In the genomic region with DNA sequence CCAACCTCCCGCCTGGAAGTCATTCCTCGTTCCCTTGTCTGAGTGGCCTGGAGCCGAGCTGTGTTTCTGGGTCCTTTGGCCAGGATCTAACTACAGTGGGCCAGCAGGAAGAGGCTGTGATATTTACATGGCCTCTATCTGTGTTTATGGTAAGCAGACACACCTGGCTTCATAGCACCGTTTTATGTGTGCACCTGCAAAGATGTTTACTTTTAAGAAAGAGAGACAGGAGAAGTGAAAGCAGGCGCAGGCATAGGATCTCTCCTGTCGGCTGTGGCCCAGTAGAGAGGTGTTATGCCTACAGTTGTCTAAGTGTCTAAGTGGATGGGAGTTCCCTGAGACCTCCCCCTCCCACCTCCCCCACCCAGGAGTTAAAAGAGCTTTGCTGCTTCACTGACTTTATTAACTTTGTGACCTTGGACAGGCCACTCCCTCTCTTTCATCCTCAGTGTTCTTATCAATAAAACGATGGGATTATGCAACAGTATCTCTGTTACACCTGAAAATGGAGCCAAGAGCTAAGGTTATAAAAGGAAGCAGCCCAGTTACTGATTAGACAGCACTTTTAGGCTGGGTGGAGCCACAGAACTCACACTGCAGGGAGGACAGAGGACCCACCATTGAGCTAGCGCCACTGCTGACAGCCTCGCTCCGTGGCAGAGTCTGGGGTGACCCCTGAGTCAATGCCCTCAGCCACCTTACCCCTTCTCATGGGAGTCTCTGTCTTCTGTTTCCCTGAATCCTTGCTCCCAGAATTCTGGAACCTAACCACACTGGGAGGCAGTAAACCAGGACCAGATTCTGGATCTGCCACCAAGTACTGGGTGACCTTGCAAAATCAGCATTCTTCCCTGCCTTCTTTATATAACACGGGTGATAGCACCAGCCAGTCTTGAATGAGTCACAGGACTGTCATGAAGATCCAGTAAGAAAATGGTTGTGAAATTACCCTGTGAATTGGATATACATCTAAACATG, we compare ENCODE assay signal across 9 cellular contexts. TPM values are rescaled to one million over a fixed set of nuclear protein-coding genes. Genes with fewer than 3 reads are reported as not detected.
DNase-seq lines count a peak whose midpoint lies in the region; TF ChIP-seq lines count a peak whose summit lies in the region.
"Had no signal": no experiment of that assay in that cellular context is flagged by ENCODE, and none has a peak within 500 bp of the region (broad histone marks: within the 10 kb centered on the region; RNA-seq: fewer than 3 reads in every experiment).

No MANE protein-coding gene starts in this region.

- POLR2A ChIA-PET in activated CD4-positive, alpha-beta T cell treated with anti-CD3 and anti-CD28 coated beads, Interleukin-2, amount 10 ng/mL, durations not matched to agents 7 days and 5 days (lab: Charles Lee), result no interaction called here
- POLR2A ChIA-PET in activated CD4-positive, alpha-beta memory T cell treated with anti-CD3 and anti-CD28 coated beads for 36 hours (lab: Charles Lee), result no interaction called here

- no peak overlapping the region for H3K4me3 ChIP-seq in WERI-Rb-1 (ENCODE audit: low read depth, low read length)
- H3K4me3 ChIP-seq in liver (ENCODE audit: low read depth in 1 of 3, low read length in 3 of 3), result peak overlapping the region in 2 of 3 donors; percentile 3 to 15

- DNase-seq in activated CD4-positive, alpha-beta T cell treated with anti-CD3 and anti-CD28 coated beads, Interleukin-2, amount 10 ng/mL, durations not matched to agents 7 days and 5 days, result no peak
- no peak for DNase-seq in activated CD4-positive, alpha-beta T cell treated with anti-CD3 and anti-CD28 coated beads, Interleukin-2, amount 50 U/mL, for 48 hours
- peak; percentile 95 for DNase-seq in NAMALWA (ENCODE audit: low spot score)
- DNase-seq in WERI-Rb-1, result peak; percentile 62
- DNase-seq in NCI-H524 (lab: John Stamatoyannopoulos, UW), result no peak
- no peak for DNase-seq in activated CD4-positive, alpha-beta memory T cell treated with anti-CD3 and anti-CD28 coated beads for 36 hours
- DNase-seq in dermis blood vessel endothelial cell, result no peak

- peak overlapping the region; percentile 36 for H3K27ac Mint-ChIP-seq in activated CD4-positive, alpha-beta T cell treated with anti-CD3 and anti-CD28 coated beads, Interleukin-2, amount 10 ng/mL, durations not matched to agents 7 days and 5 days
- no peak overlapping the region for H3K27ac Mint-ChIP-seq in activated CD4-positive, alpha-beta memory T cell treated with anti-CD3 and anti-CD28 coated beads for 36 hours

- H3K9ac ChIP-seq in liver (ENCODE audit: low read depth in 1 of 2, low read length in 2 of 2), result no peak overlapping the region

- TF ChIP-seq RAD21 in liver (IDR thresholded peaks at IDR 0.05), result peak; percentile 43 to 53

- H3K36me3 ChIP-seq in WERI-Rb-1 (no peaks in the 10 kb centered on the region), liver (ENCODE audit: control insufficient read depth in 4 of 4, insufficient read depth in 3 of 4, low read depth in 1 of 4, low read length in 3 of 4) (no peaks in the 10 kb centered on the region)

- H3K9me3 Mint-ChIP-seq in activated CD4-positive, alpha-beta T cell treated with anti-CD3 and anti-CD28 coated beads, Interleukin-2, amount 10 ng/mL, durations not matched to agents 7 days and 5 days, result no peaks in the 10 kb centered on the region
- H3K9me3 Mint-ChIP-seq in activated CD4-positive, alpha-beta memory T cell treated with anti-CD3 and anti-CD28 coated beads for 36 hours, result no peaks in the 10 kb centered on the region

- H3K27ac ChIP-seq in WERI-Rb-1, result no peak overlapping the region
- H3K27ac ChIP-seq in liver (ENCODE audit: low read depth in 1 of 2, low read length in 2 of 2), result peak overlapping the region; percentile 90 to 94

- H3K4me1 Mint-ChIP-seq in activated CD4-positive, alpha-beta T cell treated with anti-CD3 and anti-CD28 coated beads, Interleukin-2, amount 10 ng/mL, durations not matched to agents 7 days and 5 days, result no peaks in the 10 kb centered on the region
- H3K4me1 Mint-ChIP-seq in activated CD4-positive, alpha-beta memory T cell treated with anti-CD3 and anti-CD28 coated beads for 36 hours (ENCODE audit: low read depth), result no peaks in the 10 kb centered on the region

- peaks cover 6% of the 10 kb centered on the region for H3K27me3 Mint-ChIP-seq in activated CD4-positive, alpha-beta T cell treated with anti-CD3 and anti-CD28 coated beads, Interleukin-2, amount 10 ng/mL, durations not matched to agents 7 days and 5 days
- H3K27me3 Mint-ChIP-seq in activated CD4-positive, alpha-beta memory T cell treated with anti-CD3 and anti-CD28 coated beads for 36 hours, result peaks cover 5% of the 10 kb centered on the region

- H3K27me3 ChIP-seq in WERI-Rb-1 (ENCODE audit: insufficient read depth, low read depth, severe bottlenecking) (no peaks in the 10 kb centered on the region), liver (ENCODE audit: control insufficient read depth in 4 of 4, insufficient read depth in 4 of 4, low read length in 3 of 4) (no peaks in the 10 kb centered on the region)

- CTCF ChIA-PET in activated CD4-positive, alpha-beta T cell treated with anti-CD3 and anti-CD28 coated beads, Interleukin-2, amount 10 ng/mL, durations not matched to agents 7 days and 5 days (lab: Charles Lee), result no interaction called here
- CTCF ChIA-PET in activated CD4-positive, alpha-beta memory T cell treated with anti-CD3 and anti-CD28 coated beads for 36 hours (lab: Charles Lee), result no interaction called here

- H3K9me3 ChIP-seq in WERI-Rb-1 (ENCODE audit: severe bottlenecking) (no peaks in the 10 kb centered on the region), liver (ENCODE audit: control insufficient read depth in 4 of 4, low read length in 3 of 4) (no peaks in the 10 kb centered on the region)

- H3K4me3 Mint-ChIP-seq in activated CD4-positive, alpha-beta T cell treated with anti-CD3 and anti-CD28 coated beads, Interleukin-2, amount 10 ng/mL, durations not matched to agents 7 days and 5 days, result no peak overlapping the region
- H3K4me3 Mint-ChIP-seq in activated CD4-positive, alpha-beta memory T cell treated with anti-CD3 and anti-CD28 coated beads for 36 hours, result no peak overlapping the region

- 25% methylated on average over 11 of the region's 11 CpGs for WGBS in liver

- TF ChIP-seq CTCF in WERI-Rb-1 (IDR thresholded peaks at IDR 0.05; ENCODE audit: low read depth, low read length), result no peak
- no peak for TF ChIP-seq CTCF in liver (IDR thresholded peaks at IDR 0.05; ENCODE audit: low read depth, low read length, missing input control)

- H3K4me1 ChIP-seq in liver (ENCODE audit: control insufficient read depth in 4 of 4, insufficient read depth in 4 of 4, low read length in 3 of 4), result peaks cover 21 to 41% (median 30%) of the 10 kb centered on the region in 4 donors

- intact Hi-C loops in activated CD4-positive, alpha-beta memory T cell treated with anti-CD3 and anti-CD28 coated beads for 36 hours (cut with micrococcal nuclease), result no loop called here

- no peaks in the 10 kb centered on the region for H3K36me3 Mint-ChIP-seq in activated CD4-positive, alpha-beta T cell treated with anti-CD3 and anti-CD28 coated beads, Interleukin-2, amount 10 ng/mL, durations not matched to agents 7 days and 5 days (ENCODE audit: low read depth)
- H3K36me3 Mint-ChIP-seq in activated CD4-positive, alpha-beta memory T cell treated with anti-CD3 and anti-CD28 coated beads for 36 hours, result no peaks in the 10 kb centered on the region

TF ChIP-seq in liver, 16 proteins besides CTCF, POLR2A, EP300 and RAD21 (continues in another document):
- TF ChIP-seq JUND (IDR thresholded peaks at IDR 0.05) (peak; percentile 57 to 88), TAF1 (conservative IDR thresholded peaks at IDR 0.05) (peak; percentile 81), EGR1 (IDR thresholded peaks at IDR 0.05; ENCODE audit: low read depth in 2 of 2) (peak; percentile 43 to 57), FOXA1 (IDR thresholded peaks at IDR 0.05) (peak; percentile 77), GABPA (IDR thresholded peaks at IDR 0.05 in 1 of 2, conservative IDR thresholded peaks at IDR 0.05 in 1 of 2) (peak in 1 of 2 donors; percentile 59), HNF4A (conservative IDR thresholded peaks at IDR 0.05) (peak; percentile 78 to 82), RXRA (IDR thresholded peaks at IDR 0.05) (peak; percentile 94 to 98), SP1 (IDR thresholded peaks at IDR 0.05) (peak; percentile 96), FOXA2 (IDR thresholded peaks at IDR 0.05) (peak; percentile 67), HNF4G (IDR thresholded peaks at IDR 0.05) (peak; percentile 60), YY1 (IDR thresholded peaks at IDR 0.05) (peak; percentile 92), ATF3 (IDR thresholded peaks at IDR 0.05) (peak; percentile 75)
- TF ChIP-seq, protein P1, sequence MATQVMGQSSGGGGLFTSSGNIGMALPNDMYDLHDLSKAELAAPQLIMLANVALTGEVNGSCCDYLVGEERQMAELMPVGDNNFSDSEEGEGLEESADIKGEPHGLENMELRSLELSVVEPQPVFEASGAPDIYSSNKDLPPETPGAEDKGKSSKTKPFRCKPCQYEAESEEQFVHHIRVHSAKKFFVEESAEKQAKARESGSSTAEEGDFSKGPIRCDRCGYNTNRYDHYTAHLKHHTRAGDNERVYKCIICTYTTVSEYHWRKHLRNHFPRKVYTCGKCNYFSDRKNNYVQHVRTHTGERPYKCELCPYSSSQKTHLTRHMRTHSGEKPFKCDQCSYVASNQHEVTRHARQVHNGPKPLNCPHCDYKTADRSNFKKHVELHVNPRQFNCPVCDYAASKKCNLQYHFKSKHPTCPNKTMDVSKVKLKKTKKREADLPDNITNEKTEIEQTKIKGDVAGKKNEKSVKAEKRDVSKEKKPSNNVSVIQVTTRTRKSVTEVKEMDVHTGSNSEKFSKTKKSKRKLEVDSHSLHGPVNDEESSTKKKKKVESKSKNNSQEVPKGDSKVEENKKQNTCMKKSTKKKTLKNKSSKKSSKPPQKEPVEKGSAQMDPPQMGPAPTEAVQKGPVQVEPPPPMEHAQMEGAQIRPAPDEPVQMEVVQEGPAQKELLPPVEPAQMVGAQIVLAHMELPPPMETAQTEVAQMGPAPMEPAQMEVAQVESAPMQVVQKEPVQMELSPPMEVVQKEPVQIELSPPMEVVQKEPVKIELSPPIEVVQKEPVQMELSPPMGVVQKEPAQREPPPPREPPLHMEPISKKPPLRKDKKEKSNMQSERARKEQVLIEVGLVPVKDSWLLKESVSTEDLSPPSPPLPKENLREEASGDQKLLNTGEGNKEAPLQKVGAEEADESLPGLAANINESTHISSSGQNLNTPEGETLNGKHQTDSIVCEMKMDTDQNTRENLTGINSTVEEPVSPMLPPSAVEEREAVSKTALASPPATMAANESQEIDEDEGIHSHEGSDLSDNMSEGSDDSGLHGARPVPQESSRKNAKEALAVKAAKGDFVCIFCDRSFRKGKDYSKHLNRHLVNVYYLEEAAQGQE (IDR thresholded peaks at IDR 0.05), result peak; percentile 76

RNA-seq across cellular contexts. Expression of gene ST14, which starts 22.0 kb away (rescaled TPM):
- total RNA-seq in activated CD4-positive, alpha-beta T cell treated with anti-CD3 and anti-CD28 coated beads, Interleukin-2, amount 10 ng/mL, durations not matched to agents 7 days and 5 days, result not detected
- total RNA-seq in liver, result 1 to 10 TPM; 2.8 to 5.9 TPM
- 1 to 10 TPM; 4.0 to 5.0 TPM for polyA plus RNA-seq in liver
- total RNA-seq in activated CD4-positive, alpha-beta memory T cell treated with anti-CD3 and anti-CD28 coated beads for 36 hours, result not detected
- 0.14 and 0.34 TPM in 2 replicates for total RNA-seq in dermis blood vessel endothelial cell
- polyA plus RNA-seq: BJ had no signal

Comparison
In these comparisons a context has a peak if more than half of its experiments do, and no peak if none do; other contexts are left out.
1. DNase-seq: peak in NAMALWA (single experiment) and WERI-Rb-1 (single experiment); none in activated CD4-positive, alpha-beta T cell treated with anti-CD3 and anti-CD28 coated beads, Interleukin-2, amount 10 ng/mL, durations not matched to agents 7 days and 5 days (single experiment), activated CD4-positive, alpha-beta T cell treated with anti-CD3 and anti-CD28 coated beads, Interleukin-2, amount 50 U/mL, for 48 hours (0 of 2), NCI-H524 (0 of 2), activated CD4-positive, alpha-beta memory T cell treated with anti-CD3 and anti-CD28 coated beads for 36 hours (single experiment) and dermis blood vessel endothelial cell (single experiment).